ENCODE assay signal across 20 cellular contexts in the genomic region with DNA sequence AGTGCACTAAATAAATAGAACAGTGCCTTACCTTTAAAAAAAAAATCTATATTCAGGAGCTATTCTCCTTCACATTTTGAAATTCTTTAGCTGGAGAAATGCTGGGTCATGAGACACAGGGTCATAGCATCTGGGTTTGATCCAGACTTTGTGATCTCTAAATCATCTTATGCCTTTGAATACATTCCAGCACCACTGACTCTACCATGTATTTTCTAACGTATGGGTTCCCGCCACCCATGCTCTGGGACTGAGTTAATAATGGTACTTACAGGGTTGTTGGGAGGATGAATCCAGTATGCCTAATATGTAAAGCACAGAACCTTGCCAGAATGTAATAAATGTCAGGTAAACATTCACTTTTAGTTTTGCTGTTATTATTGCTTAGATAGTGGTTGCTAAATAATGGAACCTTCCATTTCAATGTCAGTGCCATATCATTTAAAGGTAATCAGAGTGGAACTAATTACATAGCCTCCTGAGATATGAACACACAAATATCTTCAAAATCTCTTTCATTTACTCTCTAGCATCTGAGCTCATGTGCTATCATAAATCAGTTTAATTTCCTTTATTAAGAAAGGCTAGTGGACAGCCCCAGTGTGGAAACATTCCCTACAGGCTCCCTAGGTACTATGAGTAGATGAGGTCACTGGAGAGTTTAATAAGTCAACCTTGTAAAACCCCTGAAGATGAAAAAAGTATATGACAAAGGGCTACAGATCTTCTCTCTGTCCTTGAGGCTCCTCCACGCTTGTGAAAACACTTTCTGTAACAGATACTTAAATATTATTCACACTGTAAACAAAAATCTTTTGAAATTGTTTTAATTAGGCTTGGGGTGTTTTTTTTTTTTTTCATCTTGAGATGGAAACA.
DNase-seq lines count a peak whose midpoint lies in the region; ATAC-seq and TF ChIP-seq lines count a peak whose summit lies in the region.
"Had no signal": no experiment of that assay in that cellular context is flagged by ENCODE, and none has a peak within 500 bp of the region (broad histone marks: within the 10 kb centered on the region; RNA-seq: fewer than 3 reads in every experiment).

No MANE protein-coding gene starts in this region.

- H3K4me1 ChIP-seq in upper lobe of left lung, result peaks cover 47 to 69% (median 54%) of the 10 kb centered on the region in 4 donors

- H3K36me3 ChIP-seq in upper lobe of left lung, result no peaks in the 10 kb centered on the region
- H3K36me3 ChIP-seq: heart right ventricle had no signal

- ATAC-seq in upper lobe of left lung (ENCODE audit: low FRiP score in 2 of 2) (no peak), T-helper 17 cell (no peak)
- ATAC-seq: heart right ventricle, HepG2 had no signal

- DNase-seq in NCI-H2196 treated with DMSO at 0.1 percent for 48 hours (lab: John Stamatoyannopoulos, UW; ENCODE audit: unreplicated experiment), result peak; percentile 25
- DNase-seq in NCI-H2196 (lab: John Stamatoyannopoulos, UW; ENCODE audit: unreplicated experiment), result no peak
- DNase-seq in iris pigment epithelial cell (ENCODE audit: low read depth), result peak; percentile 66
- no peak for DNase-seq in upper lobe of left lung
- DNase-seq in T-helper 17 cell, result no peak
- DNase-seq in DMS153 (lab: John Stamatoyannopoulos, UW), result no peak
- DNase-seq in NCI-H748 (lab: John Stamatoyannopoulos, UW; ENCODE audit: unreplicated experiment), result no peak
- DNase-seq: activated CD4-positive, CD25-positive, alpha-beta regulatory T cell; activated CD8-positive, alpha-beta memory T cell treated with anti-CD3 and anti-CD28 coated beads, Interleukin-2, amount 50 U/mL, for 48 hours; activated naive CD4-positive, alpha-beta T cell treated with anti-CD3 and anti-CD28 coated beads, Interleukin-2, amount 10 ng/mL, durations not matched to agents 7 days and 5 days; heart right ventricle; MV-4-11; naive B cell; NCI-H345; OCI-M1; retina; stimulated activated CD4-positive, alpha-beta T cell treated with anti-CD3 and anti-CD28 coated beads, Interleukin-4, amount 100 ng/mL, for 24 hours had no signal

- TF ChIP-seq EP300 in upper lobe of left lung (IDR thresholded peaks at IDR 0.05), result no peak

- no peaks in the 10 kb centered on the region for H3K9me3 ChIP-seq in upper lobe of left lung
- no peaks in the 10 kb centered on the region for H3K9me3 ChIP-seq in T-helper 17 cell (ENCODE audit: control insufficient read depth, low read length, poor library complexity, severe bottlenecking)
- H3K9me3 ChIP-seq: heart right ventricle had no signal

- peaks cover 2% of the 10 kb centered on the region for H3K4me1 Mint-ChIP-seq in T-helper 17 cell
- H3K4me1 Mint-ChIP-seq: activated naive CD4-positive, alpha-beta T cell treated with anti-CD3 and anti-CD28 coated beads, Interleukin-2, amount 10 ng/mL, durations not matched to agents 7 days and 5 days; central memory CD8-positive, alpha-beta T cell; naive B cell had no signal

- no peak for TF ChIP-seq CTCF in VCaP (conservative IDR thresholded peaks at IDR 0.05)
- TF ChIP-seq CTCF in upper lobe of left lung (IDR thresholded peaks at IDR 0.05), result no peak

- H3K4me3 ChIP-seq in upper lobe of left lung, result no peak overlapping the region
- H3K4me3 ChIP-seq: heart right ventricle had no signal

- no peaks in the 10 kb centered on the region for H3K36me3 Mint-ChIP-seq in T-helper 17 cell (ENCODE audit: low read depth)
- H3K36me3 Mint-ChIP-seq: activated naive CD4-positive, alpha-beta T cell treated with anti-CD3 and anti-CD28 coated beads, Interleukin-2, amount 10 ng/mL, durations not matched to agents 7 days and 5 days; naive B cell had no signal

- WGBS in upper lobe of left lung, 2 donors, result 65 to 80% methylated on average over 3 of the region's 3 CpGs

- H3K27me3 Mint-ChIP-seq in T-helper 17 cell, result peaks cover 24% of the 10 kb centered on the region

- TF ChIP-seq POLR2A in upper lobe of left lung (IDR thresholded peaks at IDR 0.05), result no peak

- H3K27me3 ChIP-seq in upper lobe of left lung, result no peaks in the 10 kb centered on the region
- H3K27me3 ChIP-seq: heart right ventricle had no signal

- peak overlapping the region; percentile 67 for H3K27ac ChIP-seq in VCaP
- H3K27ac ChIP-seq in upper lobe of left lung, result peak overlapping the region in 3 of 4 donors; percentile 23 to 82 (median 39)

- no peak overlapping the region for H3K4me3 Mint-ChIP-seq in T-helper 17 cell
- H3K4me3 Mint-ChIP-seq: activated naive CD4-positive, alpha-beta T cell treated with anti-CD3 and anti-CD28 coated beads, Interleukin-2, amount 10 ng/mL, durations not matched to agents 7 days and 5 days; central memory CD8-positive, alpha-beta T cell; naive B cell had no signal

- no peak overlapping the region for H3K27ac Mint-ChIP-seq in T-helper 17 cell
- H3K27ac Mint-ChIP-seq: activated naive CD4-positive, alpha-beta T cell treated with anti-CD3 and anti-CD28 coated beads, Interleukin-2, amount 10 ng/mL, durations not matched to agents 7 days and 5 days; naive B cell had no signal

Comparison
In these comparisons a context has a peak if more than half of its experiments do, and no peak if none do; other contexts are left out.
1. DNase-seq: peak in NCI-H2196 treated with DMSO at 0.1 percent for 48 hours (single experiment) and iris pigment epithelial cell (single experiment); none in NCI-H2196 (single experiment), upper lobe of left lung (0 of 2), T-helper 17 cell (0 of 3), DMS153 (single experiment) and NCI-H748 (single experiment).